In genomic region chr1:42923367-42924248, GRCh38 we compare ENCODE assay signal across 1 cellular context.
TF ChIP-seq lines count a peak whose summit lies in the region.

No MANE protein-coding gene starts in this region.

TF ChIP-seq in HEK293, 187 proteins besides CTCF, POLR2A, EP300 and RAD21 (continued from another document and continues in another):
- TF ChIP-seq PRDM10 (tag by site-specific recombination; IDR thresholded peaks at IDR 0.05) (peak; percentile 71), OSR2 (tag by site-specific recombination; IDR thresholded peaks at IDR 0.05) (0 out of 2 replicates have a peak, but pooled peaks have one; percentile 1), ZSCAN18 (tag by site-specific recombination; IDR thresholded peaks at IDR 0.05) (no peak), ZNF426 (tag by site-specific recombination; IDR thresholded peaks at IDR 0.05) (no peak), ZEB2 (tag by site-specific recombination; IDR thresholded peaks at IDR 0.05) (peak; percentile 81; the same call in 1 of the 2 replicates), ZNF394 (tag by site-specific recombination; IDR thresholded peaks at IDR 0.05; ENCODE audit: borderline replicate concordance) (peak; percentile 8; the same call in 1 of the 2 replicates), ZBTB20 (tag by site-specific recombination; IDR thresholded peaks at IDR 0.05) (peak; percentile 94), ZNF274 (IDR thresholded peaks at IDR 0.05; ENCODE audit: low read length) (no peak), ZNF274 (tag by site-specific recombination; IDR thresholded peaks at IDR 0.05; ENCODE audit: borderline replicate concordance) (no peak), ZBTB21 (tag by site-specific recombination; IDR thresholded peaks at IDR 0.05) (peak; percentile 89; the same call in 1 of the 2 replicates), ZNF791 (tag by site-specific recombination; IDR thresholded peaks at IDR 0.05) (no peak), ZNF629 (tag by site-specific recombination; IDR thresholded peaks at IDR 0.05) (peak; percentile 96), SCRT1 (tag by site-specific recombination; IDR thresholded peaks at IDR 0.05; ENCODE audit: borderline replicate concordance) (no peak), GLIS2 (tag by site-specific recombination; IDR thresholded peaks at IDR 0.05) (no peak), ZBTB44 (tag by site-specific recombination; IDR thresholded peaks at IDR 0.05) (no peak), ZNF777 (tag by site-specific recombination; IDR thresholded peaks at IDR 0.05; ENCODE audit: borderline replicate concordance) (no peak), ZBTB26 (tag by site-specific recombination; optimal IDR thresholded peaks at IDR 0.05) (no peak), INSM2 (tag by site-specific recombination; IDR thresholded peaks at IDR 0.05) (peak; percentile 24; the same call in 1 of the 2 replicates), ZNF596 (tag by site-specific recombination; IDR thresholded peaks at IDR 0.05) (no peak), IKZF3 (tag by site-specific recombination; IDR thresholded peaks at IDR 0.05) (no peak; the same call in 1 of the 2 replicates), MEIS1 (CRISPR knock-in tag; IDR thresholded peaks at IDR 0.05; ENCODE audit: borderline replicate concordance) (no peak), GFI1B (tag by site-specific recombination; IDR thresholded peaks at IDR 0.05) (no peak), ZNF184 (tag by site-specific recombination; IDR thresholded peaks at IDR 0.05) (peak; percentile 43; the same call in 1 of the 2 replicates), ZNF580 (tag by site-specific recombination; IDR thresholded peaks at IDR 0.05) (peak; percentile 40; the same call in 1 of the 2 replicates), GLIS1 (tag by site-specific recombination; IDR thresholded peaks at IDR 0.05) (no peak), ZBTB11 (tag by site-specific recombination; conservative IDR thresholded peaks at IDR 0.05; ENCODE audit: low read depth) (0 out of 2 replicates have a peak, but pooled peaks have one; percentile 9), ZNF280C (tag by site-specific recombination; IDR thresholded peaks at IDR 0.05) (no peak), BCL6B (tag by site-specific recombination; IDR thresholded peaks at IDR 0.05) (no peak), ZBTB17 (tag by site-specific recombination; IDR thresholded peaks at IDR 0.05) (peak; percentile 96), KLF10 (tag by site-specific recombination; IDR thresholded peaks at IDR 0.05) (peak; percentile 56; the same call in 1 of the 2 replicates), ZNF366 (tag by site-specific recombination; conservative IDR thresholded peaks at IDR 0.05) (peak; percentile 31; the same call in 1 of the 2 replicates), ZNF2 (tag by site-specific recombination; IDR thresholded peaks at IDR 0.05) (no peak), ZNF664 (tag by site-specific recombination; IDR thresholded peaks at IDR 0.05) (no peak), ZNF140 (tag by site-specific recombination; IDR thresholded peaks at IDR 0.05) (no peak), PATZ1 (tag by site-specific recombination; IDR thresholded peaks at IDR 0.05) (peak; percentile 84), ZNF558 (tag by site-specific recombination; IDR thresholded peaks at IDR 0.05) (0 out of 2 replicates have a peak, but pooled peaks have one; percentile 20)
